ENCODE assay signal across 14 cellular contexts in the genomic region with DNA sequence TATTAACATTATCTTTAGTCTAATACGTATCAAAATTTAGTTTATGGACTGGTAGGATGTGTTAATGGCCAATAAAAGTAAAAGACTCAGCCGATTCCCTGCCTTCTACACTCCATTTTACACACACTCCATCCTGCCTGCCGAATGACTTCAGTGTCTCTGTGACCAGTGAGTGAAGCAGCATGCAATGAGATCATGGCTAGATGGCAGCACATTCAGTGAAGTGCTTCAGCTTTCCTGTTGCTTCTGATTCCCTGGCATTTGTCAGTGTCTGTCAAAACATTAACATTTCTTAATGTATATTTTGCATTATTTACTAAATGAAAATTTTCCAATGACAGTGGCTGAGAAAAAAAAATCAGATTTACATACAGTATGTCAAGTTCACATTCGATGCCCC.
DNase-seq lines count a peak whose midpoint lies in the region; ATAC-seq, FAIRE-seq and TF ChIP-seq lines count a peak whose summit lies in the region.
"Had no signal": no experiment of that assay in that cellular context is flagged by ENCODE, and none has a peak within 500 bp of the region (broad histone marks: within the 10 kb centered on the region; RNA-seq: fewer than 3 reads in every experiment).

No MANE protein-coding gene starts in this region.

- H4K91ac ChIP-seq in neuronal stem cell (ENCODE audit: low read depth, low read length, poor library complexity), result no peak overlapping the region

- no peak for TF ChIP-seq CTCF in fibroblast of mammary gland (conservative IDR thresholded peaks at IDR 0.05; ENCODE audit: control insufficient read depth, insufficient read depth, low read depth, low read length)

- H2BK5ac ChIP-seq in neuronal stem cell (ENCODE audit: low read length), result no peak overlapping the region

- H2AK5ac ChIP-seq in neuronal stem cell (ENCODE audit: low read depth, low read length), result no peak overlapping the region

- H3K4ac ChIP-seq in neuronal stem cell (ENCODE audit: low read length), result no peak overlapping the region

- WGBS in neuronal stem cell (ENCODE audit: extremely low coverage in 2 of 2, insufficient read length in 2 of 2, insufficient replicate concordance in 1 of 2), 2 donors, result no CpG with 5 or more reads among the region's 4 CpGs

- no peaks in the 10 kb centered on the region for H3K79me1 ChIP-seq in neuronal stem cell (ENCODE audit: low read depth, low read length)

- no peak overlapping the region for H3K23ac ChIP-seq in neuronal stem cell (ENCODE audit: low read depth, low read length, poor library complexity)

- no peak overlapping the region for H3K18ac ChIP-seq in neuronal stem cell (ENCODE audit: low read length)

- H3K4me1 ChIP-seq in neuronal stem cell (ENCODE audit: control insufficient read depth in 2 of 2, insufficient read depth in 1 of 2, low read depth in 1 of 2, low read length in 2 of 2) (no peaks in the 10 kb centered on the region), HAP-1 (peaks cover 3% of the 10 kb centered on the region; the same call in 1 of the 2 replicates)

- H3K9me3 ChIP-seq in neuronal stem cell (replicated peaks in 1 of 2; ENCODE audit: control insufficient read depth in 2 of 2, insufficient read depth in 1 of 2, low read depth in 1 of 2, low read length in 2 of 2) (no peaks in the 10 kb centered on the region), HAP-1 (no peaks in the 10 kb centered on the region)

- H4K8ac ChIP-seq in neuronal stem cell (ENCODE audit: low read depth, low read length), result no peak overlapping the region

- DNase-seq in EH (ENCODE audit: low read depth), result peak; percentile 4
- DNase-seq in NCI-H69 (lab: John Stamatoyannopoulos, UW), result peak; percentile 29
- peak; percentile 0 for DNase-seq in fibroblast of mammary gland (ENCODE audit: low read depth)
- DNase-seq in neuronal stem cell (ENCODE audit: low spot score), result peak; percentile 1
- no peak for DNase-seq in GM19239 (ENCODE audit: insufficient read length, low spot score)
- DNase-seq in NCI-H1694 (lab: John Stamatoyannopoulos, UW), result no peak
- DNase-seq in HAP-1 (ENCODE audit: low spot score in 2 of 2), result no peak
- DNase-seq: activated CD8-positive, alpha-beta memory T cell treated with anti-CD3 and anti-CD28 coated beads for 24 hours; activated naive CD4-positive, alpha-beta T cell treated with anti-CD3 and anti-CD28 coated beads for 36 hours; left colon; stimulated activated naive CD4-positive, alpha-beta T cell had no signal

- no peak overlapping the region for H2BK120ac ChIP-seq in neuronal stem cell (ENCODE audit: low read depth, low read length)

- H3K14ac ChIP-seq in neuronal stem cell (ENCODE audit: low read length), result no peak overlapping the region

- no peak for FAIRE-seq in GM19239 (lab: Jason Lieb, UNC)
- FAIRE-seq: colon had no signal

- in situ Hi-C loops in HAP-1 (cut with MboI; ENCODE audit: low sequenced_read_pairs), result no loop called here

- no peak overlapping the region for H2AFZ ChIP-seq in neuronal stem cell (ENCODE audit: low read length)

- ATAC-seq in GM21737 (IDR thresholded peaks at IDR 0.05; ENCODE audit: unreplicated experiment), result no peak
- ATAC-seq: left colon had no signal

- H3K9ac ChIP-seq in neuronal stem cell (ENCODE audit: low read depth, low read length, poor library complexity), result no peak overlapping the region

- H3K4me2 ChIP-seq in neuronal stem cell (ENCODE audit: insufficient read depth, low read length, poor library complexity, severe bottlenecking), result no peak overlapping the region

- H3K4me3 ChIP-seq in fibroblast of mammary gland (ENCODE audit: control insufficient read depth, low read depth, low read length) (no peak overlapping the region), neuronal stem cell (ENCODE audit: low read length in 2 of 2) (no peak overlapping the region), HAP-1 (no peak overlapping the region)

- H3K27ac ChIP-seq in neuronal stem cell (replicated peaks; ENCODE audit: low read length), result no peak overlapping the region
- H3K27ac ChIP-seq: C4-2B had no signal

- H3K27me3 ChIP-seq in neuronal stem cell (ENCODE audit: control insufficient read depth in 3 of 3, insufficient read depth in 3 of 3, low read depth in 1 of 3, low read length in 3 of 3) (no peaks in the 10 kb centered on the region), HAP-1 (ENCODE audit: low read depth) (no peaks in the 10 kb centered on the region)

- no peak overlapping the region for H2BK12ac ChIP-seq in neuronal stem cell (ENCODE audit: low read length)

- H3K36me3 ChIP-seq in neuronal stem cell (replicated peaks in 1 of 2; ENCODE audit: control insufficient read depth in 2 of 2, insufficient read depth in 2 of 2, low read length in 2 of 2) (no peaks in the 10 kb centered on the region), HAP-1 (replicated peaks) (no peaks in the 10 kb centered on the region)

- H2BK15ac ChIP-seq in neuronal stem cell (ENCODE audit: low read length), result no peak overlapping the region

Comparison
In these comparisons a context has a peak if more than half of its experiments do, and no peak if none do; other contexts are left out.
1. DNase-seq: peak in EH (single experiment), NCI-H69 (single experiment), fibroblast of mammary gland (single experiment) and neuronal stem cell (single experiment); none in GM19239 (single experiment), NCI-H1694 (single experiment) and HAP-1 (0 of 2).